Comparison of ENCODE assay signal across 11 cellular contexts in the genomic region with DNA sequence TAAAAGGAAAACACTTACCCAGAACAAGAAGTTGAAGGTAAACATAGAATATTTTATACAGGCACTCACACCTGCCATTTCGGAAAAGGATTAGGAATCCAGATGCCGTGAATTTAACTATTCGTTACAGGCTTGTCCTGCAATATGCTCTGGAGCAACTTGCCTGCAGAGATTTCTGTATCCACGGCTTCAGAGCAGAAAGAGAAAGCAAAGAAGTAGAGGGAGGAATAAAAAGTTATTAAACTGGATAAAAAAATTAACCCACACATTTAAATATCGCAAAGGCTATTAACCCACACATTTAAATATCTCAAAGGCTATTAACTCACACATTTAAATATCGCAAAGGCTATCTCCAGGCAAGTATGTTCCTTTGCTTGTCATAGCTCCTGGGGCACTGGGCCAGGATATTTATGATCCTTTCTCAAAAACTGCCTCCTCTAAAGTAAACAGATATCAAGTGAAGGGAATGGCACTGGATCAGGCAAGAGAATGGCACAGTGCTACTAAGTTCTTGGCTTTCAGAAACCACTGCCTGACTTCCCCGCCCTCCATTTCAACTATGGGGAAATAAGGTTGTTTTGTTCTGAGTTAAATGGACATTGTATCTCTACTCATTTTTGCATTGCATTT. TPM values are rescaled to one million over a fixed set of nuclear protein-coding genes. Genes with fewer than 3 reads are reported as not detected.
A peak's percentile ranks its signal among the peaks of the same experiment; 100 is the strongest.
DNase-seq lines count a peak whose midpoint lies in the region; ATAC-seq, FAIRE-seq and TF ChIP-seq lines count a peak whose summit lies in the region.
"Had no signal": no experiment of that assay in that cellular context is flagged by ENCODE, and none has a peak within 500 bp of the region (broad histone marks: within the 10 kb centered on the region; RNA-seq: fewer than 3 reads in every experiment).

A gene (minus strand): TSS at position 399 of the 633 bp plus-strand sequence. CDS start 321 bp downstream, at position 78.

- dilution Hi-C loops in endothelial cell of umbilical vein (cut with MboI; ENCODE audit: extremely low pct_ligation_motif_present, low sequenced_read_pairs) = no loop called here

- BruUV-seq in Caco-2 (replicated peaks; lab: Mats Ljungman, UMichigan) = no TSS peak
- no TSS peak for BruUV-seq in endothelial cell of umbilical vein (replicated peaks; lab: Mats Ljungman, UMichigan)

- H3K27me3 ChIP-seq in Caco-2 (replicated peaks; ENCODE audit: control insufficient read depth, insufficient read depth, low read length) (no peaks in the 10 kb centered on the region), endothelial cell of umbilical vein (ENCODE audit: control insufficient read depth in 2 of 2, insufficient read depth in 2 of 2, low read length in 2 of 2) (no peaks in the 10 kb centered on the region)

- no peaks in the 10 kb centered on the region for H3K79me2 ChIP-seq in endothelial cell of umbilical vein (ENCODE audit: control insufficient read depth, insufficient read depth, low read length)

- H3K4me1 Mint-ChIP-seq in Caco-2 (ENCODE audit: low read depth, unreplicated experiment) = peaks cover 39% of the 10 kb centered on the region
- H3K4me1 Mint-ChIP-seq in progenitor cell of endocrine pancreas (ENCODE audit: low read depth) = peaks cover 56% of the 10 kb centered on the region
- no peaks in the 10 kb centered on the region for H3K4me1 Mint-ChIP-seq in stimulated activated naive B cell treated with anti-CD40 and anti-IgM and Interleukin-4, amounts not matched to agents 10 μg/mL and 1 μg/mL and 100 μg/mL, for 72 hours

- H3K4me2 ChIP-seq in endothelial cell of umbilical vein (ENCODE audit: insufficient read depth, low read length) = peak within 1 kb of the TSS; percentile 80

- H3K4me3 Mint-ChIP-seq in Caco-2 (ENCODE audit: unreplicated experiment) = peak within 1 kb of the TSS; percentile 78
- H3K4me3 Mint-ChIP-seq in progenitor cell of endocrine pancreas (ENCODE audit: low read depth) = no peak within 1 kb of the TSS
- H3K4me3 Mint-ChIP-seq in stimulated activated naive B cell treated with anti-CD40 and anti-IgM and Interleukin-4, amounts not matched to agents 10 μg/mL and 1 μg/mL and 100 μg/mL, for 72 hours = no peak within 1 kb of the TSS

- H3K4me3 ChIP-seq in Caco-2 (ENCODE audit: low read depth, low read length) = peak within 1 kb of the TSS; percentile 31
- H3K4me3 ChIP-seq in endothelial cell of umbilical vein (replicated peaks in 1 of 3; ENCODE audit: insufficient read depth in 1 of 3, low read depth in 1 of 3, low read length in 3 of 3) = peak within 1 kb of the TSS in 1 of 3 experiments; percentile 26

- peak within 1 kb of the TSS; percentile 72 for H3K27ac Mint-ChIP-seq in Caco-2 (ENCODE audit: unreplicated experiment)
- H3K27ac Mint-ChIP-seq in progenitor cell of endocrine pancreas = peak within 1 kb of the TSS; percentile 77
- no peak within 1 kb of the TSS for H3K27ac Mint-ChIP-seq in stimulated activated naive B cell treated with anti-CD40 and anti-IgM and Interleukin-4, amounts not matched to agents 10 μg/mL and 1 μg/mL and 100 μg/mL, for 72 hours

- POLR2A ChIA-PET in Caco-2 (lab: Charles Lee) = no interaction called here
- POLR2A ChIA-PET in endothelial cell of umbilical vein (lab: Charles Lee) = no interaction called here

- peak within 1 kb of the TSS; percentile 71 for H2AFZ ChIP-seq in endothelial cell of umbilical vein (ENCODE audit: low read depth, low read length)

- no peaks in the 10 kb centered on the region for H3K9me1 ChIP-seq in endothelial cell of umbilical vein (replicated peaks; ENCODE audit: control insufficient read depth, extremely low read depth, insufficient read depth, low read length)

- peaks cover 8% of the 10 kb centered on the region for H3K36me3 Mint-ChIP-seq in Caco-2 (ENCODE audit: insufficient read depth, unreplicated experiment)
- H3K36me3 Mint-ChIP-seq in progenitor cell of endocrine pancreas (ENCODE audit: insufficient read depth) = no peaks in the 10 kb centered on the region
- H3K36me3 Mint-ChIP-seq in stimulated activated naive B cell treated with anti-CD40 and anti-IgM and Interleukin-4, amounts not matched to agents 10 μg/mL and 1 μg/mL and 100 μg/mL, for 72 hours = no peaks in the 10 kb centered on the region

- peak within 1 kb of the TSS; percentile 57 for H3K27ac ChIP-seq in endothelial cell of umbilical vein (ENCODE audit: insufficient read depth, low read depth, low read length)
- H3K27ac ChIP-seq: C4-2B had no signal

- DNase-seq in Caco-2 = peak; percentile 39 to 60
- DNase-seq in NCI-H345 (lab: John Stamatoyannopoulos, UW) = peak; percentile 57
- DNase-seq in endothelial cell of umbilical vein (ENCODE audit: low read depth, low spot score) = peak; percentile 52
- no peak for DNase-seq in progenitor cell of endocrine pancreas (ENCODE audit: low spot score, unreplicated experiment)
- DNase-seq in stimulated activated naive B cell treated with anti-CD40 and anti-IgM and Interleukin-4, amounts not matched to agents 10 μg/mL and 1 μg/mL and 100 μg/mL, for 72 hours = no peak
- DNase-seq in GM19239 (ENCODE audit: insufficient read length, low spot score) = no peak
- DNase-seq in AG20443 (ENCODE audit: low spot score) = no peak
- DNase-seq: stimulated activated naive CD8-positive, alpha-beta T cell treated with anti-CD3 and anti-CD28 coated beads, Interleukin-15, Interleukin-2, amounts not matched to agents 100 U/mL and 50 U/mL, for 24 hours; T-helper 9 cell had no signal

- H3K36me3 ChIP-seq in Caco-2 (ENCODE audit: control insufficient read depth, insufficient read depth, low read length) (no peaks in the 10 kb centered on the region), endothelial cell of umbilical vein (ENCODE audit: control insufficient read depth in 2 of 2, extremely low read depth in 1 of 2, insufficient read depth in 2 of 2, low read length in 2 of 2) (no peaks in the 10 kb centered on the region)

- FAIRE-seq in endothelial cell of umbilical vein (lab: Jason Lieb, UNC) (peak; percentile 68), GM19239 (lab: Jason Lieb, UNC) (no peak)

- intact Hi-C loops in Caco-2 (cut with micrococcal nuclease; ENCODE audit: unreplicated experiment) (loop anchor here (1.0 to 2.0 kb wide), 3 partner anchors 10 to 38 kb away; no protein-coding TSS in a partner anchor), endothelial cell of umbilical vein (cut with micrococcal nuclease) (no loop called here)

- peaks cover 54% of the 10 kb centered on the region for H3K4me1 ChIP-seq in Caco-2
- H3K4me1 ChIP-seq in endothelial cell of umbilical vein (ENCODE audit: control insufficient read depth, extremely low read depth, insufficient read depth, low read length) = peaks cover 16% of the 10 kb centered on the region

- no peak for TF ChIP-seq CTCF in Caco-2 (IDR thresholded peaks at IDR 0.05; ENCODE audit: insufficient read depth in 1 of 2, low read depth in 1 of 2, low read length in 1 of 2, severe bottlenecking in 1 of 2, unreplicated experiment in 1 of 2)
- TF ChIP-seq CTCF in endothelial cell of umbilical vein (IDR thresholded peaks at IDR 0.05; ENCODE audit: extremely low read depth in 1 of 2, insufficient read depth in 1 of 2, low read depth in 1 of 2, low read length in 2 of 2) = no peak
- no peak for TF ChIP-seq CTCF in progenitor cell of endocrine pancreas (IDR thresholded peaks at IDR 0.05; ENCODE audit: unreplicated experiment)

- no peaks in the 10 kb centered on the region for H3K9me3 ChIP-seq in Caco-2
- H3K9me3 ChIP-seq in endothelial cell of umbilical vein (replicated peaks; ENCODE audit: control insufficient read depth, insufficient read depth, low read length) = no peaks in the 10 kb centered on the region

- peak within 1 kb of the TSS; percentile 3 for H3K9ac ChIP-seq in endothelial cell of umbilical vein (replicated peaks; ENCODE audit: extremely low read depth, insufficient read depth, low read length)

- H3K27me3 Mint-ChIP-seq in Caco-2 (ENCODE audit: insufficient read depth, unreplicated experiment) (no peaks in the 10 kb centered on the region), progenitor cell of endocrine pancreas (no peaks in the 10 kb centered on the region)
- peaks cover 0 to 4% of the 10 kb centered on the region in 2 donors for H3K27me3 Mint-ChIP-seq in stimulated activated naive B cell treated with anti-CD40 and anti-IgM and Interleukin-4, amounts not matched to agents 10 μg/mL and 1 μg/mL and 100 μg/mL, for 72 hours

- no peak for TF ChIP-seq POLR2A in endothelial cell of umbilical vein (IDR thresholded peaks at IDR 0.05; ENCODE audit: low read depth, low read length)

- H3K9me3 Mint-ChIP-seq in Caco-2 (ENCODE audit: unreplicated experiment) (peaks cover 16% of the 10 kb centered on the region), progenitor cell of endocrine pancreas (ENCODE audit: low read depth) (no peaks in the 10 kb centered on the region)
- H3K9me3 Mint-ChIP-seq in stimulated activated naive B cell treated with anti-CD40 and anti-IgM and Interleukin-4, amounts not matched to agents 10 μg/mL and 1 μg/mL and 100 μg/mL, for 72 hours = peaks cover 0 to 2% of the 10 kb centered on the region in 2 donors

- CTCF ChIA-PET in Caco-2 (lab: Charles Lee) = no interaction called here
- CTCF ChIA-PET in endothelial cell of umbilical vein (lab: Charles Lee) = interaction anchor here (1.0 to 1.3 kb wide), 2 partner anchors 18 to 235 kb away, joined by 3 to 5 read pairs; no protein-coding TSS in a partner anchor

- H4K20me1 ChIP-seq in endothelial cell of umbilical vein (replicated peaks; ENCODE audit: control insufficient read depth, extremely low read depth, insufficient read depth, low read length) = no peaks in the 10 kb centered on the region

- ATAC-seq in stimulated activated naive B cell treated with anti-CD40 and anti-IgM and Interleukin-4, amounts not matched to agents 10 μg/mL and 1 μg/mL and 100 μg/mL, for 72 hours (replicated peaks) = no peak
- no peak for ATAC-seq in esophagus mucosa
- ATAC-seq: stimulated activated naive CD8-positive, alpha-beta T cell treated with anti-CD3 and anti-CD28 coated beads, Interleukin-15, Interleukin-2, amounts not matched to agents 100 U/mL and 50 U/mL, for 24 hours had no signal

TF ChIP-seq in endothelial cell of umbilical vein, 7 proteins besides CTCF, POLR2A, EP300 and RAD21 (continues in another document):
- TF ChIP-seq, protein P1, sequence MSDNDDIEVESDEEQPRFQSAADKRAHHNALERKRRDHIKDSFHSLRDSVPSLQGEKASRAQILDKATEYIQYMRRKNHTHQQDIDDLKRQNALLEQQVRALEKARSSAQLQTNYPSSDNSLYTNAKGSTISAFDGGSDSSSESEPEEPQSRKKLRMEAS (IDR thresholded peaks at IDR 0.05; ENCODE audit: insufficient read depth, insufficient read length) = no peak

RNA-seq across cellular contexts. Expression of the gene that starts here (rescaled TPM):
- 86.4 and 99.9 TPM in 2 replicates for total RNA-seq in Caco-2 (2022)
- 1.6 TPM in 1 of 2 replicates, not detected in the other for total RNA-seq in endothelial cell of umbilical vein
- 0.76 and 1.2 TPM in 2 replicates for polyA plus RNA-seq in endothelial cell of umbilical vein
- 1.0 and 1.1 TPM in 2 replicates for polyA plus RNA-seq in endothelial cell of umbilical vein (2011; cell fraction: cytosol; rRNA removed)
- 0.49 and 0.59 TPM in 2 replicates for polyA plus RNA-seq in endothelial cell of umbilical vein (2011; cell fraction: nucleus; rRNA removed)
- polyA plus RNA-seq in endothelial cell of umbilical vein (2012) = 0.72 TPM in 1 of 2 replicates, not detected in the other
- 0.42 TPM in 1 of 2 replicates, not detected in the other for polyA minus RNA-seq in endothelial cell of umbilical vein
- 18.9 TPM for polyA minus RNA-seq in endothelial cell of umbilical vein (2011; cell fraction: cytosol; rRNA and poly(A)+ RNA removed)
- polyA minus RNA-seq in endothelial cell of umbilical vein (2011; cell fraction: nucleus; rRNA and poly(A)+ RNA removed) = 0.63 and 0.91 TPM in 2 replicates
- 0.33 and 1.0 TPM in 2 replicates for total RNA-seq in progenitor cell of endocrine pancreas
- 0.60 TPM for total RNA-seq in esophagus mucosa

Comparison
In these comparisons a context has a peak if more than half of its experiments do, and no peak if none do; other contexts are left out.
1. RNA of the gene that starts here (total RNA-seq): 86.4 to 99.9 TPM in Caco-2; 1.6 TPM in endothelial cell of umbilical vein, 0.33 to 1.0 TPM in progenitor cell of endocrine pancreas and 0.60 TPM in esophagus mucosa (single experiment); every median in the first group is over 10 times any median in the second.
2. DNase-seq: peak in Caco-2 (2 of 2), NCI-H345 (single experiment) and endothelial cell of umbilical vein (single experiment); none in progenitor cell of endocrine pancreas (single experiment), stimulated activated naive B cell treated with anti-CD40 and anti-IgM and Interleukin-4, amounts not matched to agents 10 μg/mL and 1 μg/mL and 100 μg/mL, for 72 hours (single experiment), GM19239 (single experiment) and AG20443 (single experiment).